In the genomic region with DNA sequence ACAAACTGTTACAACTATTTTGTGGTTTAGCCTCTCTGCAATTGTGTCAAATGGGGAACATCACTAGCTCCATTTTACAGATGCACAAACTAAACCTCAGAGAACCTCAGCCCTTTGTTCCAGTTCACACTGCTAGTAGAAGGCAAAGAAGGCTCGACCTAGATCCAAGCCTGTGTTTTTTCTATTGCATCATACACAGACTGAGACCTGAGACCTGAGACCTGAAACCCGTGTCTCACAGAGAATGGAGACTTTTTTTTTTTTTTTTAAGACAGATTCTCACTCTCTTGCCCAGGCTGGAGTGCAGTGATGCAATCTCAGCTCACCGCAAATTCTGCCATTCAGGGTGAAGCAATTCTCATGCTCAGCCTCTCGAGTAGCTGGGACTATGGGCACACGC, we compare ENCODE assay signal across 12 cellular contexts.
A peak's percentile ranks its signal among the peaks of the same experiment; 100 is the strongest.
DNase-seq lines count a peak whose midpoint lies in the region; ATAC-seq lines count a peak whose summit lies in the region.
"Had no signal": no experiment of that assay in that cellular context is flagged by ENCODE, and none has a peak within 500 bp of the region (broad histone marks: within the 10 kb centered on the region; RNA-seq: fewer than 3 reads in every experiment).

No MANE protein-coding gene starts in this region.

- peaks cover 16% of the 10 kb centered on the region for H3K36me3 Mint-ChIP-seq in activated naive CD4-positive, alpha-beta T cell treated with anti-CD3 and anti-CD28 coated beads for 36 hours (ENCODE audit: low read depth)
- peaks cover 1% of the 10 kb centered on the region for H3K36me3 Mint-ChIP-seq in activated naive CD4-positive, alpha-beta T cell treated with anti-CD3 and anti-CD28 coated beads, Interleukin-2, amount 10 ng/mL, durations not matched to agents 7 days and 5 days

- H3K27ac Mint-ChIP-seq in activated naive CD4-positive, alpha-beta T cell treated with anti-CD3 and anti-CD28 coated beads for 36 hours = peak overlapping the region; percentile 69
- H3K27ac Mint-ChIP-seq in activated naive CD4-positive, alpha-beta T cell treated with anti-CD3 and anti-CD28 coated beads, Interleukin-2, amount 10 ng/mL, durations not matched to agents 7 days and 5 days = no peak overlapping the region
- H3K27ac Mint-ChIP-seq: B cell had no signal

- H3K27ac ChIP-seq in right cardiac atrium (ENCODE audit: low read length) = no peak overlapping the region
- H3K27ac ChIP-seq: prostate gland had no signal

- peaks cover 4% of the 10 kb centered on the region for H3K9me3 Mint-ChIP-seq in activated naive CD4-positive, alpha-beta T cell treated with anti-CD3 and anti-CD28 coated beads for 36 hours
- no peaks in the 10 kb centered on the region for H3K9me3 Mint-ChIP-seq in activated naive CD4-positive, alpha-beta T cell treated with anti-CD3 and anti-CD28 coated beads, Interleukin-2, amount 10 ng/mL, durations not matched to agents 7 days and 5 days

- CTCF ChIA-PET in activated naive CD4-positive, alpha-beta T cell treated with anti-CD3 and anti-CD28 coated beads for 36 hours (lab: Charles Lee) = interaction anchor here (0.6 kb wide), 3 partner anchors 25 to 57 kb away, joined by 3 to 6 read pairs (median 4); no protein-coding TSS in a partner anchor
- CTCF ChIA-PET in activated naive CD4-positive, alpha-beta T cell treated with anti-CD3 and anti-CD28 coated beads, Interleukin-2, amount 10 ng/mL, durations not matched to agents 7 days and 5 days (lab: Charles Lee) = interaction anchor here (1.2 kb wide), 1 partner anchor 114 kb away, joined by 3 read pairs; no protein-coding TSS in a partner anchor

- 90% methylated on average over 5 of the region's 5 CpGs for WGBS in right cardiac atrium

- ATAC-seq in HG03159 (IDR thresholded peaks at IDR 0.05; ENCODE audit: unreplicated experiment) (peak; percentile 44), left colon (no peak), right cardiac atrium (no peak)
- ATAC-seq: left ventricle myocardium superior had no signal

- no peaks in the 10 kb centered on the region for H3K27me3 ChIP-seq in right cardiac atrium (ENCODE audit: control insufficient read depth, insufficient read depth)

- peaks cover 4% of the 10 kb centered on the region for H3K4me1 ChIP-seq in right cardiac atrium (ENCODE audit: control insufficient read depth, insufficient read depth, low read length)
- H3K4me1 ChIP-seq: prostate gland had no signal

- no peak overlapping the region for H3K4me3 ChIP-seq in right cardiac atrium (ENCODE audit: low read length)
- H3K4me3 ChIP-seq: prostate gland had no signal

- no peaks in the 10 kb centered on the region for H3K9me3 ChIP-seq in right cardiac atrium (ENCODE audit: control insufficient read depth, low read length)
- H3K9me3 ChIP-seq: prostate gland had no signal

- intact Hi-C loops in activated naive CD4-positive, alpha-beta T cell treated with anti-CD3 and anti-CD28 coated beads for 36 hours (cut with micrococcal nuclease) = loop anchor here (1.0 to 2.0 kb wide), 4 partner anchors 33 to 121 kb away; a partner anchor contains a TSS
- intact Hi-C loops in left colon (cut with DNase I, micrococcal nuclease) = no loop called here
- intact Hi-C loops in right cardiac atrium (cut with DNase I) = no loop called here

- H3K4me3 Mint-ChIP-seq in activated naive CD4-positive, alpha-beta T cell treated with anti-CD3 and anti-CD28 coated beads for 36 hours = no peak overlapping the region
- H3K4me3 Mint-ChIP-seq in activated naive CD4-positive, alpha-beta T cell treated with anti-CD3 and anti-CD28 coated beads, Interleukin-2, amount 10 ng/mL, durations not matched to agents 7 days and 5 days = no peak overlapping the region
- H3K4me3 Mint-ChIP-seq: B cell had no signal

- no peaks in the 10 kb centered on the region for H3K27me3 Mint-ChIP-seq in activated naive CD4-positive, alpha-beta T cell treated with anti-CD3 and anti-CD28 coated beads for 36 hours (ENCODE audit: low read depth)
- H3K27me3 Mint-ChIP-seq in activated naive CD4-positive, alpha-beta T cell treated with anti-CD3 and anti-CD28 coated beads, Interleukin-2, amount 10 ng/mL, durations not matched to agents 7 days and 5 days = no peaks in the 10 kb centered on the region
- H3K27me3 Mint-ChIP-seq: B cell had no signal

- peak; percentile 63 for DNase-seq in activated naive CD4-positive, alpha-beta T cell treated with anti-CD3 and anti-CD28 coated beads for 36 hours
- DNase-seq in activated naive CD4-positive, alpha-beta T cell treated with anti-CD3 and anti-CD28 coated beads, Interleukin-2, amount 10 ng/mL, durations not matched to agents 7 days and 5 days = no peak
- peak; percentile 26 to 39 for DNase-seq in activated T-cell treated with anti-CD3 and anti-CD28 coated beads, Interleukin-2, amount 50 U/mL, for 48 hours
- peak in 2 of 3 donors; percentile 4 to 13 for DNase-seq in stimulated activated CD4-positive, alpha-beta T cell treated with anti-CD3 and anti-CD28 coated beads, TNF-alpha, amount 100 ng/mL, for 48 hours (ENCODE audit: low read depth in 3 of 3)
- DNase-seq in left colon (no peak), HT-29 (ENCODE audit: low spot score) (no peak), right cardiac atrium (no peak)
- DNase-seq: activated CD4-positive, alpha-beta T cell treated with anti-CD3 and anti-CD28 coated beads, Interleukin-2, amount 50 U/mL, for 1 hour; left ventricle myocardium superior had no signal

- H3K4me1 Mint-ChIP-seq in activated naive CD4-positive, alpha-beta T cell treated with anti-CD3 and anti-CD28 coated beads for 36 hours (ENCODE audit: low read depth) = peaks cover 33% of the 10 kb centered on the region
- H3K4me1 Mint-ChIP-seq in activated naive CD4-positive, alpha-beta T cell treated with anti-CD3 and anti-CD28 coated beads, Interleukin-2, amount 10 ng/mL, durations not matched to agents 7 days and 5 days = peaks cover 14% of the 10 kb centered on the region
- H3K4me1 Mint-ChIP-seq: B cell had no signal

Comparison
In these comparisons a context has a peak if more than half of its experiments do, and no peak if none do; other contexts are left out.
1. DNase-seq: peak in activated naive CD4-positive, alpha-beta T cell treated with anti-CD3 and anti-CD28 coated beads for 36 hours (single experiment), activated T-cell treated with anti-CD3 and anti-CD28 coated beads, Interleukin-2, amount 50 U/mL, for 48 hours (2 of 2) and stimulated activated CD4-positive, alpha-beta T cell treated with anti-CD3 and anti-CD28 coated beads, TNF-alpha, amount 100 ng/mL, for 48 hours (2 of 3); none in activated naive CD4-positive, alpha-beta T cell treated with anti-CD3 and anti-CD28 coated beads, Interleukin-2, amount 10 ng/mL, durations not matched to agents 7 days and 5 days (single experiment), left colon (0 of 2), HT-29 (single experiment) and right cardiac atrium (0 of 3).